ENCODE assay signal across 9 cellular contexts in the genomic region with DNA sequence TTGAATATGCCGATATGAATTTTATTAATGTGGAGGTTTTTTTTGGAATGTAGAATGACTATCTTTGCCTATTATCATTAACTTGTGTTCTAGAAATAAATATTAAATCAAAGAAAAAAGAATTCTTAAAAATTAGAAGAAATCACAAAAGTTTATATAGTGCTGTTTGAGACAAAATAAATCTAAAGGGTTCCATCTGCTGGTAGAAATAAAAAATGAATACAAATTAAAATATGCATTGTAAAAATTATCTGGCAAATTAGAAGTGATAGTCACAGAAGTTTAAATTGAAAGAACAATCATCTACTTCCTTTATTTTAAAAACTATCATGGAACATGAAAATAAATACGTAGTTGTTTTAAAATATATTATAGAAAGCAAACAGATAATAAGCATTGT. TPM values are rescaled to one million over a fixed set of nuclear protein-coding genes. Genes with fewer than 3 reads are reported as not detected.
DNase-seq lines count a peak whose midpoint lies in the region; ATAC-seq and TF ChIP-seq lines count a peak whose summit lies in the region.
"Had no signal": no experiment of that assay in that cellular context is flagged by ENCODE, and none has a peak within 500 bp of the region (broad histone marks: within the 10 kb centered on the region; RNA-seq: fewer than 3 reads in every experiment).

No MANE protein-coding gene starts in this region.

- H3K79me2 ChIP-seq in PC-3 (ENCODE audit: low read length) (no peaks in the 10 kb centered on the region), smooth muscle cell (ENCODE audit: low read depth) (no peaks in the 10 kb centered on the region)

- no peaks in the 10 kb centered on the region for H4K20me1 ChIP-seq in PC-3 (ENCODE audit: low read length)
- no peaks in the 10 kb centered on the region for H4K20me1 ChIP-seq in smooth muscle cell (ENCODE audit: low read depth)

- no peak overlapping the region for H2AFZ ChIP-seq in PC-3 (ENCODE audit: low read length)
- no peak overlapping the region for H2AFZ ChIP-seq in smooth muscle cell (ENCODE audit: low read depth)

- no peaks in the 10 kb centered on the region for H3K36me3 Mint-ChIP-seq in endothelial cell (ENCODE audit: low read depth, unreplicated experiment)

- ATAC-seq in PC-3 (no peak), left lobe of liver (no peak)

- peaks cover 3% of the 10 kb centered on the region; the same call in 1 of the 2 replicates for H3K27me3 ChIP-seq in PC-3 (ENCODE audit: low read length)
- no peaks in the 10 kb centered on the region for H3K27me3 ChIP-seq in smooth muscle cell (ENCODE audit: low read depth)

- H3F3A ChIP-seq in PC-3 (ENCODE audit: low read length, unreplicated experiment) (no peaks in the 10 kb centered on the region), smooth muscle cell (ENCODE audit: low read depth) (no peaks in the 10 kb centered on the region)

- no peak overlapping the region for H3K4me3 Mint-ChIP-seq in endothelial cell (ENCODE audit: unreplicated experiment)

- H3K4me1 ChIP-seq in PC-3 (ENCODE audit: insufficient read depth, low read length) (no peaks in the 10 kb centered on the region), smooth muscle cell (ENCODE audit: low read depth) (no peaks in the 10 kb centered on the region)

- peak; percentile 3 for DNase-seq in NCI-H1694 treated with DMSO at 0.1 percent for 48 hours (lab: John Stamatoyannopoulos, UW)
- DNase-seq in NCI-H1694 (lab: John Stamatoyannopoulos, UW), result no peak
- peak; percentile 20 for DNase-seq in PC-3
- no peak for DNase-seq in endothelial cell (ENCODE audit: low spot score)
- no peak for DNase-seq in smooth muscle cell (lab: John Stamatoyannopoulos, UW; ENCODE audit: unreplicated experiment)
- DNase-seq in NCI-H2196 treated with DMSO at 0.1 percent for 48 hours (lab: John Stamatoyannopoulos, UW; ENCODE audit: unreplicated experiment), result no peak
- no peak for DNase-seq in left lobe of liver (ENCODE audit: low spot score)
- DNase-seq in NCI-H748 treated with DMSO at 0.1 percent for 48 hours (lab: John Stamatoyannopoulos, UW), result no peak
- DNase-seq: activated CD4-positive, alpha-beta T cell treated with anti-CD3 and anti-CD28 coated beads, Interleukin-2, amount 50 U/mL, for 48 hours had no signal

- no peaks in the 10 kb centered on the region for H3K9me2 ChIP-seq in PC-3 (replicated peaks; ENCODE audit: low read length)

- H3K36me3 ChIP-seq in PC-3 (ENCODE audit: low read depth, low read length), result no peaks in the 10 kb centered on the region
- no peaks in the 10 kb centered on the region for H3K36me3 ChIP-seq in smooth muscle cell (ENCODE audit: low read depth)

- no TSS peak for BruUV-seq in PC-3 (replicated peaks; lab: Mats Ljungman, UMichigan)

- TF ChIP-seq CTCF in PC-3 (conservative IDR thresholded peaks at IDR 0.05; ENCODE audit: low read depth, low read length), result peak; percentile 53
- TF ChIP-seq CTCF in endothelial cell (IDR thresholded peaks at IDR 0.05; ENCODE audit: unreplicated experiment), result peak; percentile 19
- TF ChIP-seq CTCF in smooth muscle cell (IDR thresholded peaks at IDR 0.05; ENCODE audit: borderline replicate concordance, insufficient read depth, poor library complexity, severe bottlenecking), result peak; percentile 21

- no peak overlapping the region for H3K27ac ChIP-seq in PC-3 (ENCODE audit: low read length)
- H3K27ac ChIP-seq in smooth muscle cell (ENCODE audit: low read depth), result no peak overlapping the region

- H3K4me2 ChIP-seq in PC-3 (ENCODE audit: low read length) (no peak overlapping the region), smooth muscle cell (no peak overlapping the region)

- no peak overlapping the region for H3K27ac Mint-ChIP-seq in endothelial cell (ENCODE audit: unreplicated experiment)

- H3K4me1 Mint-ChIP-seq in endothelial cell (ENCODE audit: unreplicated experiment), result no peaks in the 10 kb centered on the region

- H3K9me3 ChIP-seq in PC-3 (ENCODE audit: low read length), result no peaks in the 10 kb centered on the region
- no peaks in the 10 kb centered on the region for H3K9me3 ChIP-seq in smooth muscle cell (replicated peaks; ENCODE audit: low read depth)

- H3K4me3 ChIP-seq in PC-3 (ENCODE audit: low read length) (no peak overlapping the region), smooth muscle cell (no peak overlapping the region)

- intact Hi-C loops in PC-3 (cut with micrococcal nuclease), result loop anchor here (1.0 to 5.0 kb wide), 4 partner anchors 78 to 788 kb away; no protein-coding TSS in a partner anchor

- no peak overlapping the region for H3K9ac ChIP-seq in PC-3 (ENCODE audit: low read length)
- H3K9ac ChIP-seq in smooth muscle cell (ENCODE audit: low read depth), result no peak overlapping the region

- no peaks in the 10 kb centered on the region for H3K9me3 Mint-ChIP-seq in endothelial cell (ENCODE audit: unreplicated experiment)

- CTCF ChIA-PET in PC-3 (lab: Charles Lee), result interaction anchor here (0.6 kb wide), 1 partner anchor 298 kb away, joined by 3 read pairs; no protein-coding TSS in a partner anchor

- no peaks in the 10 kb centered on the region for H3K27me3 Mint-ChIP-seq in endothelial cell (ENCODE audit: unreplicated experiment)

- POLR2A ChIA-PET in PC-3 (lab: Charles Lee; ENCODE audit: unreplicated experiment), result no interaction called here

- 94% methylated on average over 2 of the region's 2 CpGs for WGBS in smooth muscle cell (ENCODE audit: low lambda C conversion rate)

RNA-seq across cellular contexts. Expression of a gene that starts 22.7 kb away (rescaled TPM):
- total RNA-seq in PC-3 (2014; rRNA removed), result 1.3 and 3.7 TPM in 2 replicates
- 4.2 TPM for total RNA-seq in endothelial cell (ENCODE audit: unreplicated experiment)
- total RNA-seq in smooth muscle cell, result 5.4 and 6.8 TPM in 2 replicates
- polyA plus RNA-seq in smooth muscle cell, result 4.9 and 5.8 TPM in 2 replicates
- total RNA-seq in left lobe of liver, result 50.6 TPM

Comparison
In these comparisons a context has a peak if more than half of its experiments do, and no peak if none do; other contexts are left out.
1. DNase-seq: peak in NCI-H1694 treated with DMSO at 0.1 percent for 48 hours (single experiment) and PC-3 (single experiment); none in NCI-H1694 (single experiment), endothelial cell (single experiment), smooth muscle cell (single experiment), NCI-H2196 treated with DMSO at 0.1 percent for 48 hours (single experiment), left lobe of liver (single experiment) and NCI-H748 treated with DMSO at 0.1 percent for 48 hours (single experiment).
2. Peak in every context shown above with its lines, with median percentiles within 50 percentile points of each other: CTCF ChIP-seq.